ENCODE assay signal across 8 cellular contexts in the genomic region with DNA sequence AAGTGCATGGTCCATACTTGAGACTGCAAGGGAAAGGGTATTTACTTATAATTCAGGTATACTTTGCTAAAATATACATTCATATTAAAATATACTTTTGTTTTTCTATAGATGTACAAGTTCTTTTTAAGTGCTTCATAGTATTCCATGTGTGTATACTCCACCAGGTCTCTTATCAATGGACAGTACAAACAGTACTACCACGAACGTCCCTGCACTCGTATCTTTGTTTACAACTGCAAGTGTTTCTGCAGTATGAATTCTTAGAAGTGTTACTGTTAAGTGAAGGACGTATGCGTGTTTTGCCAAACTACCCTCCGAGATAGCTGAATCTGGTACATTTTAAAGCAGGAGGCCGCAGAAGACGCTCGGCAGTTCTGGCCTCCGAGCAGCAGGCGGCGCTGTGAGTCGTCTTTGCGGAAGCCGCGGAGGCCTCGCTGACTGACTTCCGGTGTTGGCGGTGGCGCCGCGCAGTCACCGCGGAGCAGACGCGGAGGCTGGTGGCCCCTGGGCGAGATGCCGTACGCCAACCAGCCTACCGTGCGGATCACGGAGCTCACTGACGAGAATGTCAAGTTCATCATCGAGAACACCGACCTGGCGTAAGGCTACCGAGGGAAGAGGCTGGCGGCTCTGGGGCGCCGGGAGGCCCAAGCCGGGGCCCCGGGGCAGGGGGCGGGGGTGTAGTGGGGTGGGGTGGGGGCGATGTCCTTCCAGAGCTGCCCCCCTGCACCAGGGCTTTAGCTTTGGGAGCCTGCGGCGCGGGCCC. TPM values are rescaled to one million over a fixed set of nuclear protein-coding genes. Genes with fewer than 3 reads are reported as not detected.
DNase-seq lines count a peak whose midpoint lies in the region; ATAC-seq, FAIRE-seq and TF ChIP-seq lines count a peak whose summit lies in the region.

A gene (plus strand): TSS at position 471 of the 769 bp plus-strand sequence. CDS start 46 bp downstream, at position 517.

- peaks cover 4 to 26% of the 10 kb centered on the region in 2 experiments; a peak in 3 of 4 replicates for H3K79me2 ChIP-seq in H1 (ENCODE audit: control insufficient read depth in 1 of 2, insufficient read depth in 2 of 2, low read length in 2 of 2)

- no peak within 1 kb of the TSS for H2BK12ac ChIP-seq in H1 (ENCODE audit: low read depth, low read length)

- H4K8ac ChIP-seq in H1 (ENCODE audit: extremely low read depth, insufficient read depth, low read length) = peak within 1 kb of the TSS; percentile 7; the same call in 1 of the 2 replicates

- peaks cover 0 to 12% of the 10 kb centered on the region in 2 experiments for H4K20me1 ChIP-seq in H1 (replicated peaks in 1 of 2; ENCODE audit: control insufficient read depth in 1 of 2, insufficient read depth in 2 of 2, low read length in 2 of 2)

- H2AK5ac ChIP-seq in H1 (ENCODE audit: low read depth, low read length) = no peak within 1 kb of the TSS

- DNase-seq in CD8-positive, alpha-beta memory T cell = peak; percentile 87 to 94 (median 89)
- DNase-seq in NOMO-1 (lab: John Stamatoyannopoulos, UW; ENCODE audit: unreplicated experiment in 2 of 2) = peak; percentile 81 to 89
- DNase-seq in activated CD8-positive, alpha-beta memory T cell treated with anti-CD3 and anti-CD28 coated beads for 4 hours (ENCODE audit: low read depth in 2 of 2) = peak; percentile 81 to 88
- peak; percentile 60 to 95 for DNase-seq in H1 (ENCODE audit: low read depth in 1 of 2, low spot score in 2 of 2)
- peak; percentile 96 for DNase-seq in mesenteric fat pad (ENCODE audit: low spot score)
- peak; percentile 94 for DNase-seq in stimulated activated CD8-positive, alpha-beta memory T cell treated with anti-CD3 and anti-CD28 coated beads, Interleukin-15, amount 100 ng/mL, for 24 hours (ENCODE audit: low read depth)

- H3K4me3 ChIP-seq in CD8-positive, alpha-beta memory T cell (ENCODE audit: low read length) = peak within 1 kb of the TSS; percentile 92
- H3K4me3 ChIP-seq in H1 (ENCODE audit: extremely low read depth in 1 of 4, insufficient read depth in 2 of 4, low read depth in 3 of 4, low read length in 4 of 4) = peak within 1 kb of the TSS; percentile 93 to 97 (median 96)

- 8% methylated on average over 35 of the region's 47 CpGs; no CpG with 5 or more reads in 1 of the 2 experiments for WGBS in H1 (ENCODE audit: extremely low coverage in 1 of 2, insufficient coverage in 1 of 2, insufficient read length in 1 of 2, insufficient replicate concordance in 2 of 2, low coverage in 1 of 2, low lambda C conversion rate in 2 of 2, missing lambda C conversion rate in 1 of 2), 2 experiments

- H2BK15ac ChIP-seq in H1 (ENCODE audit: low read length) = no peak within 1 kb of the TSS

- H3K9ac ChIP-seq in H1 (replicated peaks in 1 of 4; ENCODE audit: extremely low read depth in 1 of 4, low read depth in 3 of 4, low read length in 3 of 4) = peak within 1 kb of the TSS; percentile 58 to 77 (median 74)

- no peak within 1 kb of the TSS for H3K14ac ChIP-seq in H1 (ENCODE audit: insufficient read length)

- H3K27ac ChIP-seq in CD8-positive, alpha-beta memory T cell (ENCODE audit: low read depth, low read length) = peak within 1 kb of the TSS; percentile 81
- no peak within 1 kb of the TSS for H3K27ac ChIP-seq in H1 (ENCODE audit: low read depth, low read length)

- H2AFZ ChIP-seq in H1 (ENCODE audit: low read length) = no peak within 1 kb of the TSS

- TF ChIP-seq POLR2A in H1 (IDR thresholded peaks at IDR 0.05; ENCODE audit: control extremely low read depth in 1 of 2, low read depth in 2 of 2, low read length in 2 of 2) = peak; percentile 96 to 97

- peak in 1 of 2 experiments; percentile 51; a peak in 1 of 3 replicates for TF ChIP-seq EP300 in H1 (IDR thresholded peaks at IDR 0.05; ENCODE audit: borderline replicate concordance in 1 of 2, low read depth in 2 of 2, low read length in 2 of 2)

- no peaks in the 10 kb centered on the region for H3K27me3 ChIP-seq in CD8-positive, alpha-beta memory T cell (ENCODE audit: insufficient read depth, low read length, poor library complexity, severe bottlenecking)
- H3K27me3 ChIP-seq in H1 (replicated peaks in 1 of 4; ENCODE audit: control insufficient read depth in 3 of 4, extremely low read depth in 1 of 4, insufficient read depth in 3 of 4, low read length in 3 of 4) = no peaks in the 10 kb centered on the region

- H2BK120ac ChIP-seq in H1 (replicated peaks; ENCODE audit: low read depth, low read length) = no peak within 1 kb of the TSS

- no peak within 1 kb of the TSS for H2BK20ac ChIP-seq in H1 (ENCODE audit: low read length)

- H3K79me1 ChIP-seq in H1 (ENCODE audit: low read depth, low read length) = peaks cover 11% of the 10 kb centered on the region

- peaks cover 3 to 81% (median 11%) of the 10 kb centered on the region in 3 donors for H3K36me3 Mint-ChIP-seq in CD8-positive, alpha-beta memory T cell

- peak within 1 kb of the TSS; percentile 85 to 100 (median 99) for H3K4me3 Mint-ChIP-seq in CD8-positive, alpha-beta memory T cell

- no peaks in the 10 kb centered on the region for H3K9me3 ChIP-seq in CD8-positive, alpha-beta memory T cell (ENCODE audit: low read length)
- no peaks in the 10 kb centered on the region for H3K9me3 ChIP-seq in H1 (ENCODE audit: insufficient read depth in 2 of 2, low read depth in 1 of 2, low read length in 1 of 2)

- H3K4me2 ChIP-seq in H1 (ENCODE audit: insufficient read depth in 1 of 2, low read depth in 2 of 2, low read length in 2 of 2) = peak within 1 kb of the TSS; percentile 88 to 96

- H3K27ac Mint-ChIP-seq in CD8-positive, alpha-beta memory T cell = peak within 1 kb of the TSS; percentile 58 to 100 (median 99)

- POLR2A ChIA-PET in CD8-positive, alpha-beta memory T cell (lab: Charles Lee) = interaction anchor here (1.2 to 2.5 kb wide), 7 partner anchors 15 to 273 kb away, joined by 4 to 22 read pairs (median 5); a partner anchor contains a TSS
- POLR2A ChIA-PET in H1 (lab: Charles Lee; ENCODE audit: partially characterized antibody) = interaction anchor here (0.8 to 4.2 kb wide), 17 partner anchors 10 to 162 kb away, joined by 3 to 30 read pairs (median 4); a partner anchor contains a TSS

- H3K9me3 Mint-ChIP-seq in CD8-positive, alpha-beta memory T cell = no peaks in the 10 kb centered on the region

- FAIRE-seq in H1 (lab: Jason Lieb, UNC) = no peak

- H3K18ac ChIP-seq in H1 (ENCODE audit: extremely low read depth, low read length) = no peak within 1 kb of the TSS

- H4K91ac ChIP-seq in H1 (replicated peaks; ENCODE audit: insufficient read length, low read length) = no peak within 1 kb of the TSS

- CTCF ChIA-PET in CD8-positive, alpha-beta memory T cell (lab: Charles Lee) = interaction anchor here (0.7 to 2.4 kb wide), 22 partner anchors 9 to 162 kb away, joined by 3 to 34 read pairs (median 4); a partner anchor contains a TSS
- CTCF ChIA-PET in H1 (lab: Charles Lee; ENCODE audit: partially characterized antibody) = interaction anchor here (0.8 to 11.9 kb wide), 21 partner anchors 9 to 396 kb away, joined by 3 to 144 read pairs (median 4); no protein-coding TSS in a partner anchor

- peaks cover 19% of the 10 kb centered on the region for H3K4me1 ChIP-seq in CD8-positive, alpha-beta memory T cell (ENCODE audit: insufficient read depth, low read length)
- no peaks in the 10 kb centered on the region; a peak in 2 of 7 replicates for H3K4me1 ChIP-seq in H1 (replicated peaks in 1 of 4; ENCODE audit: control insufficient read depth in 3 of 4, insufficient read depth in 4 of 4, low read length in 3 of 4)

- H3K27me3 Mint-ChIP-seq in CD8-positive, alpha-beta memory T cell = peaks cover 0 to 4% of the 10 kb centered on the region in 2 donors

- H3K4ac ChIP-seq in H1 (replicated peaks; ENCODE audit: insufficient read length, low read depth, low read length) = no peak within 1 kb of the TSS

- peaks cover 5% of the 10 kb centered on the region for H3K23me2 ChIP-seq in H1 (ENCODE audit: low read depth, low read length)

- peak; percentile 27 to 55; a peak in 3 of 4 replicates for TF ChIP-seq RAD21 in H1 (IDR thresholded peaks at IDR 0.05 in 1 of 2, conservative IDR thresholded peaks at IDR 0.05 in 1 of 2; ENCODE audit: low read depth in 2 of 2, low read length in 2 of 2)

- no peak within 1 kb of the TSS for H3K23ac ChIP-seq in H1 (ENCODE audit: insufficient read length)

- peaks cover 36 to 39% (median 38%) of the 10 kb centered on the region in 3 donors for H3K4me1 Mint-ChIP-seq in CD8-positive, alpha-beta memory T cell

- peak; percentile 86 to 97 (median 94) for TF ChIP-seq CTCF in H1 (IDR thresholded peaks at IDR 0.05; ENCODE audit: control extremely low read depth in 1 of 3, insufficient read depth in 1 of 3, low read depth in 1 of 3, low read length in 3 of 3)

- H3K56ac ChIP-seq in H1 (replicated peaks; ENCODE audit: insufficient read length, low read depth, low read length) = no peak within 1 kb of the TSS

- H3K36me3 ChIP-seq in CD8-positive, alpha-beta memory T cell (ENCODE audit: insufficient read depth, low read length) = peaks cover 29% of the 10 kb centered on the region
- peaks cover 7 to 51% (median 40%) of the 10 kb centered on the region in 4 experiments for H3K36me3 ChIP-seq in H1 (ENCODE audit: control insufficient read depth in 2 of 4, insufficient read depth in 4 of 4, low read length in 3 of 4)

- peak within 1 kb of the TSS; percentile 65 for H4K5ac ChIP-seq in H1 (ENCODE audit: insufficient read length, low read depth, low read length)

- ATAC-seq in GM19397 (IDR thresholded peaks at IDR 0.05; ENCODE audit: unreplicated experiment) (peak; percentile 88), HG03571 (IDR thresholded peaks at IDR 0.05; ENCODE audit: unreplicated experiment) (peak; percentile 89)

- H2BK5ac ChIP-seq in H1 (ENCODE audit: low read depth, low read length) = no peak within 1 kb of the TSS

TF ChIP-seq in H1, 55 proteins besides CTCF, POLR2A, EP300 and RAD21 (continues in another document):
- TF ChIP-seq GTF2F1 (IDR thresholded peaks at IDR 0.05; ENCODE audit: borderline replicate concordance, low read depth, low read length) = no peak
- no peak for TF ChIP-seq RFX5 (IDR thresholded peaks at IDR 0.05; ENCODE audit: borderline replicate concordance, low read depth, low read length)
- TF ChIP-seq EGR1 (IDR thresholded peaks at IDR 0.05; ENCODE audit: borderline replicate concordance, low read depth, low read length) = peak; percentile 92
- no peak for TF ChIP-seq NRF1 (IDR thresholded peaks at IDR 0.05; ENCODE audit: low read depth, low read length)

RNA-seq across cellular contexts. Expression of the gene that starts here (rescaled TPM):
- 10 to 100 TPM; 92.3 to 95.0 TPM for total RNA-seq in CD8-positive, alpha-beta memory T cell
- 36.1 TPM for polyA plus RNA-seq in CD8-positive, alpha-beta memory T cell
- 71.2 and 72.5 TPM in 2 replicates for total RNA-seq in H1 (2021; fragmentation: NEBNext Ultra II Directional; extraction: Animal tissue kit (Norgen Biotek cat#: 25700))
- 132 and 149 TPM in 2 replicates for polyA plus RNA-seq in H1 (2011; rRNA removed)
- 174 TPM for polyA plus RNA-seq in H1 (2011; cell fraction: cytosol; rRNA removed)
- polyA plus RNA-seq in H1 (2011; cell fraction: nucleus; rRNA removed) = 155 TPM
- polyA plus RNA-seq in H1 (2012, experiment 1 of 2) = 73.1 to 103 TPM (median 99.7 TPM) in 4 replicates
- 88.7 TPM for polyA plus RNA-seq in H1 (2012, experiment 2 of 2)
- polyA plus RNA-seq in H1 (2013, experiment 1 of 2) = 41.8 TPM
- 43.3 TPM for polyA plus RNA-seq in H1 (2013, experiment 2 of 2)
- 234 and 245 TPM in 2 replicates for polyA minus RNA-seq in H1 (2011; rRNA and poly(A)+ RNA removed)
- polyA minus RNA-seq in H1 (2011; cell fraction: cytosol; rRNA and poly(A)+ RNA removed) = 126 TPM
- polyA minus RNA-seq in H1 (2011; cell fraction: nucleus; rRNA and poly(A)+ RNA removed) = 89.2 TPM
- 42.9 TPM for total RNA-seq in mesenteric fat pad
